ENCODE assay signal across 18 cellular contexts in genomic region chr6:109036588-109037320, GRCh38. TPM values are rescaled to one million over a fixed set of nuclear protein-coding genes. Genes with fewer than 3 reads are reported as not detected.
DNase-seq lines count a peak whose midpoint lies in the region; ATAC-seq and TF ChIP-seq lines count a peak whose summit lies in the region.
"Had no signal": no experiment of that assay in that cellular context is flagged by ENCODE, and none has a peak within 500 bp of the region (broad histone marks: within the 10 kb centered on the region; RNA-seq: fewer than 3 reads in every experiment).

No MANE protein-coding gene starts in this region.

- TF ChIP-seq CTCF in hepatocyte (IDR thresholded peaks at IDR 0.05; ENCODE audit: poor library complexity) (no peak), vagina (IDR thresholded peaks at IDR 0.05) (no peak), testis (IDR thresholded peaks at IDR 0.05) (no peak)

- H3K4me1 ChIP-seq in right cardiac atrium (ENCODE audit: control insufficient read depth, insufficient read depth, low read length) (peaks cover 9% of the 10 kb centered on the region), hepatocyte (ENCODE audit: insufficient read depth) (peaks cover 15% of the 10 kb centered on the region), vagina (peaks cover 36% of the 10 kb centered on the region), testis (no peaks in the 10 kb centered on the region)
- H3K4me1 ChIP-seq: HAP-1 had no signal

- no peak overlapping the region for H3K27ac ChIP-seq in right cardiac atrium (ENCODE audit: low read length)
- peak overlapping the region; percentile 3 for H3K27ac ChIP-seq in hepatocyte
- peak overlapping the region; percentile 61 for H3K27ac ChIP-seq in vagina
- H3K27ac ChIP-seq in testis, result no peak overlapping the region
- H3K27ac ChIP-seq: epithelial cell of prostate had no signal

- H4K20me1 ChIP-seq in hepatocyte (ENCODE audit: insufficient read depth, poor library complexity, severe bottlenecking), result no peaks in the 10 kb centered on the region

- TF ChIP-seq POLR2A in vagina (IDR thresholded peaks at IDR 0.05), result no peak
- TF ChIP-seq POLR2A in testis (IDR thresholded peaks at IDR 0.05), result no peak

- WGBS in right cardiac atrium, result 78% methylated on average over 5 of the region's 5 CpGs
- 74% methylated on average over 5 of the region's 5 CpGs for WGBS in hepatocyte (ENCODE audit: low lambda C conversion rate, missing lambda C conversion rate)
- 74 to 82% methylated on average over 5 of the region's 5 CpGs for WGBS in testis, 2 donors

- H3K4me3 ChIP-seq in right cardiac atrium (ENCODE audit: low read length) (no peak overlapping the region), hepatocyte (no peak overlapping the region), vagina (no peak overlapping the region), testis (no peak overlapping the region)
- H3K4me3 ChIP-seq: HAP-1, upper lobe of left lung had no signal

- H3K4me2 ChIP-seq in hepatocyte, result no peak overlapping the region

- DNase-seq in Right ventricle myocardium inferior (ENCODE audit: missing footprints), result no peak
- no peak for DNase-seq in right cardiac atrium
- DNase-seq in NCI-H69 (lab: John Stamatoyannopoulos, UW), result peak; percentile 79
- no peak for DNase-seq in hepatocyte (ENCODE audit: low spot score)
- no peak for DNase-seq in vagina (ENCODE audit: extremely low spot score in 2 of 2)
- no peak for DNase-seq in NCI-H510A treated with DMSO at 0.1 percent for 48 hours (lab: John Stamatoyannopoulos, UW)
- DNase-seq in testis, result no peak
- DNase-seq: activated naive CD4-positive, alpha-beta T cell treated with anti-CD3 and anti-CD28 coated beads, Interleukin-2, amount 10 ng/mL, durations not matched to agents 7 days and 5 days; cortex of kidney; NCI-H82; nucleus accumbens; stimulated activated naive CD4-positive, alpha-beta T cell treated with Interleukin-2 at 50 U/mL for 16 hours; upper lobe of left lung had no signal

- H3K27me3 ChIP-seq in right cardiac atrium (ENCODE audit: control insufficient read depth, insufficient read depth), result no peaks in the 10 kb centered on the region
- no peaks in the 10 kb centered on the region for H3K27me3 ChIP-seq in hepatocyte
- no peaks in the 10 kb centered on the region for H3K27me3 ChIP-seq in vagina
- H3K27me3 ChIP-seq in testis, result no peaks in the 10 kb centered on the region
- H3K27me3 ChIP-seq: upper lobe of left lung had no signal

- H3K36me3 ChIP-seq in hepatocyte (replicated peaks; ENCODE audit: insufficient read depth, low read depth) (no peaks in the 10 kb centered on the region), vagina (no peaks in the 10 kb centered on the region), testis (ENCODE audit: low read depth, missing control alignments) (no peaks in the 10 kb centered on the region)
- H3K36me3 ChIP-seq: HAP-1, upper lobe of left lung had no signal

- H2AFZ ChIP-seq in hepatocyte, result no peak overlapping the region

- H3K79me2 ChIP-seq in hepatocyte, result peaks cover 28% of the 10 kb centered on the region

- no peaks in the 10 kb centered on the region for H3K9me2 ChIP-seq in hepatocyte (replicated peaks; ENCODE audit: insufficient read depth)

- intact Hi-C loops in Right ventricle myocardium inferior (cut with DNase I), result no loop called here
- intact Hi-C loops in right cardiac atrium (cut with DNase I), result no loop called here
- intact Hi-C loops in vagina (cut with DNase I), result no loop called here
- intact Hi-C loops in testis (cut with DNase I; ENCODE audit: low total_unique reads), result no loop called here

- ATAC-seq in Right ventricle myocardium inferior (peak; percentile 30), right cardiac atrium (no peak), GM18861 (IDR thresholded peaks at IDR 0.05; ENCODE audit: unreplicated experiment) (no peak)
- ATAC-seq: left lobe of liver, SK-N-SH treated with all-trans-retinoic acid at 6 μM for 48 hours had no signal

- H3K9me3 ChIP-seq in right cardiac atrium (ENCODE audit: control insufficient read depth, low read length), result no peaks in the 10 kb centered on the region
- H3K9me3 ChIP-seq in hepatocyte (ENCODE audit: low read depth), result no peaks in the 10 kb centered on the region
- no peaks in the 10 kb centered on the region for H3K9me3 ChIP-seq in vagina
- no peaks in the 10 kb centered on the region for H3K9me3 ChIP-seq in testis
- H3K9me3 ChIP-seq: HAP-1, upper lobe of left lung had no signal

RNA-seq across cellular contexts. Expression of gene SESN1, which starts 57.9 kb away (rescaled TPM):
- total RNA-seq in Right ventricle myocardium inferior (60.2 TPM), right cardiac atrium (10 to 100 TPM; 26.5 to 60.5 (median 41.2) TPM), hepatocyte (51.7 and 59.1 TPM in 2 replicates), vagina (58.9 TPM), testis (100 to 1,000 TPM; 132 to 152 TPM)
- polyA plus RNA-seq in right cardiac atrium (40.8 TPM), hepatocyte (29.1 and 30.7 TPM in 2 replicates), testis (ENCODE audit: insufficient read depth, low read depth, low replicate concordance) (82.0 TPM)

RNA-seq across cellular contexts. Expression of gene CEP57L1, which starts 58.6 kb away (rescaled TPM):
- total RNA-seq in Right ventricle myocardium inferior, result 7.7 TPM
- total RNA-seq in right cardiac atrium, result 10 to 100 TPM in 1 of 4 donors, 1 to 10 TPM in 3; 7.1 to 10.4 (median 9.1) TPM
- 8.2 TPM for polyA plus RNA-seq in right cardiac atrium
- 14.7 and 18.7 TPM in 2 replicates for total RNA-seq in hepatocyte
- polyA plus RNA-seq in hepatocyte, result 11.9 and 13.8 TPM in 2 replicates
- total RNA-seq in vagina, result 13.5 TPM
- total RNA-seq in testis, result 10 to 100 TPM; 32.7 to 50.6 TPM
- 32.5 TPM for polyA plus RNA-seq in testis (ENCODE audit: insufficient read depth, low read depth, low replicate concordance)

Comparison
In these comparisons a context has a peak if more than half of its experiments do, and no peak if none do; other contexts are left out.
1. H3K27ac ChIP-seq: peak in hepatocyte (single experiment) and vagina (single experiment); none in right cardiac atrium (single experiment) and testis (0 of 2).